8 cellular contexts compared by ENCODE assay signal in genomic region chr17:37488607-37489196, GRCh38. TPM values are rescaled to one million over a fixed set of nuclear protein-coding genes. Genes with fewer than 3 reads are reported as not detected.
DNase-seq lines count a peak whose midpoint lies in the region; ATAC-seq and TF ChIP-seq lines count a peak whose summit lies in the region.

No MANE protein-coding gene starts in this region.

- peak overlapping the region; percentile 67 for H3K9ac ChIP-seq in HUES64 (ENCODE audit: low read depth, low read length)

- ATAC-seq in SK-N-SH treated with all-trans-retinoic acid at 6 μM for 48 hours (peak; percentile 68), left ventricle myocardium superior (peak; percentile 54), psoas muscle (peak; percentile 88 to 91 (median 90)), HG02623 (IDR thresholded peaks at IDR 0.05; ENCODE audit: unreplicated experiment) (no peak)

- H3K27ac ChIP-seq in HUES64 (ENCODE audit: low read depth, low read length) (peak overlapping the region; percentile 72; the same call in 1 of the 2 replicates), psoas muscle (peak overlapping the region; percentile 97)

- peak; percentile 86 for DNase-seq in amniotic stem cell (lab: John Stamatoyannopoulos, UW)
- DNase-seq in left ventricle myocardium superior: peak; percentile 47
- peak; percentile 84 to 91 for DNase-seq in psoas muscle
- peak; percentile 85 for DNase-seq in ureter (ENCODE audit: low spot score)

- H3K4me3 ChIP-seq in GM08714 (ENCODE audit: low read length) (peak overlapping the region; percentile 66), HUES64 (ENCODE audit: low read length) (peak overlapping the region; percentile 65), psoas muscle (peak overlapping the region; percentile 95)

- WGBS in HUES64: 4% methylated on average over 22 of the region's 25 CpGs
- 1 to 2% (median 1%) methylated on average over 25 of the region's 25 CpGs for WGBS in psoas muscle, 3 donors

- H3K27me3 ChIP-seq in HUES64 (ENCODE audit: insufficient read depth, low read length) (peaks cover 6% of the 10 kb centered on the region), psoas muscle (ENCODE audit: insufficient read depth in 3 of 3, low read length in 2 of 3) (no peaks in the 10 kb centered on the region)

- H3K36me3 ChIP-seq in HUES64 (ENCODE audit: insufficient read depth, low read length): no peaks in the 10 kb centered on the region
- H3K36me3 ChIP-seq in psoas muscle (ENCODE audit: insufficient read depth in 1 of 2, low read depth in 1 of 2): no peaks in the 10 kb centered on the region

- TF ChIP-seq CTCF in psoas muscle (IDR thresholded peaks at IDR 0.05): no peak

- peaks cover 34% of the 10 kb centered on the region for H3K4me1 ChIP-seq in HUES64 (ENCODE audit: insufficient read depth, low read length)
- H3K4me1 ChIP-seq in psoas muscle: peaks cover 31% of the 10 kb centered on the region

- H3K9me3 ChIP-seq in HUES64 (ENCODE audit: insufficient read depth, low read depth, low read length) (no peaks in the 10 kb centered on the region), psoas muscle (no peaks in the 10 kb centered on the region)

- intact Hi-C loops in left ventricle myocardium superior (cut with micrococcal nuclease): no loop called here
- intact Hi-C loops in psoas muscle (cut with DNase I): loop anchor here in 1 of 2 donors (5.0 kb wide), 1 partner anchor 81 kb away; the partner anchor contains the start of genes ACACA and TADA2A

TF ChIP-seq in SK-N-SH treated with all-trans-retinoic acid at 6 μM for 48 hours, 23 proteins besides CTCF, POLR2A, EP300 and RAD21:
- TF ChIP-seq ESRRG (CRISPR knock-in tag; IDR thresholded peaks at IDR 0.05): no peak
- no peak for TF ChIP-seq CREB5 (CRISPR knock-in tag; IDR thresholded peaks at IDR 0.05; ENCODE audit: low read depth)
- no peak for TF ChIP-seq BACH2 (CRISPR knock-in tag; IDR thresholded peaks at IDR 0.05; ENCODE audit: borderline replicate concordance)

RNA-seq across cellular contexts. Expression of gene DUSP14, which starts 1.0 kb away (rescaled TPM):
- polyA plus RNA-seq in HUES64 (2013, experiment 1 of 2): 16.7 TPM
- 18.6 TPM for polyA plus RNA-seq in HUES64 (2013, experiment 2 of 2)
- total RNA-seq in left ventricle myocardium superior: 15.8 TPM
- total RNA-seq in psoas muscle: 10 to 100 TPM in 3 of 4 donors, 1 to 10 TPM in 1; 9.3 to 21.5 (median 14.0) TPM
- polyA plus RNA-seq in psoas muscle: 10 to 100 TPM in 2 of 3 donors, 1 to 10 TPM in 1; 9.4 to 32.1 (median 11.6) TPM
- 7.3 TPM for total RNA-seq in ureter
